ENCODE assay signal across 1 cellular context in genomic region chr15:77017761-77018720, GRCh38.
TF ChIP-seq lines count a peak whose summit lies in the region.

No MANE protein-coding gene starts in this region.

TF ChIP-seq in HepG2, 621 proteins besides CTCF, POLR2A, EP300 and RAD21:
- TF ChIP-seq ARNTL (CRISPR knock-in tag; IDR thresholded peaks at IDR 0.05) (no peak), THAP9 (CRISPR knock-in tag; IDR thresholded peaks at IDR 0.05; ENCODE audit: borderline replicate concordance) (0 out of 2 replicates have a peak, but pooled peaks have one; percentile 11)
